7 cellular contexts compared by ENCODE assay signal in genomic region chr6:7541175-7542064, GRCh38. TPM values are rescaled to one million over a fixed set of nuclear protein-coding genes. Genes with fewer than 3 reads are reported as not detected.
DNase-seq lines count a peak whose midpoint lies in the region; TF ChIP-seq lines count a peak whose summit lies in the region.

A gene with protein sequence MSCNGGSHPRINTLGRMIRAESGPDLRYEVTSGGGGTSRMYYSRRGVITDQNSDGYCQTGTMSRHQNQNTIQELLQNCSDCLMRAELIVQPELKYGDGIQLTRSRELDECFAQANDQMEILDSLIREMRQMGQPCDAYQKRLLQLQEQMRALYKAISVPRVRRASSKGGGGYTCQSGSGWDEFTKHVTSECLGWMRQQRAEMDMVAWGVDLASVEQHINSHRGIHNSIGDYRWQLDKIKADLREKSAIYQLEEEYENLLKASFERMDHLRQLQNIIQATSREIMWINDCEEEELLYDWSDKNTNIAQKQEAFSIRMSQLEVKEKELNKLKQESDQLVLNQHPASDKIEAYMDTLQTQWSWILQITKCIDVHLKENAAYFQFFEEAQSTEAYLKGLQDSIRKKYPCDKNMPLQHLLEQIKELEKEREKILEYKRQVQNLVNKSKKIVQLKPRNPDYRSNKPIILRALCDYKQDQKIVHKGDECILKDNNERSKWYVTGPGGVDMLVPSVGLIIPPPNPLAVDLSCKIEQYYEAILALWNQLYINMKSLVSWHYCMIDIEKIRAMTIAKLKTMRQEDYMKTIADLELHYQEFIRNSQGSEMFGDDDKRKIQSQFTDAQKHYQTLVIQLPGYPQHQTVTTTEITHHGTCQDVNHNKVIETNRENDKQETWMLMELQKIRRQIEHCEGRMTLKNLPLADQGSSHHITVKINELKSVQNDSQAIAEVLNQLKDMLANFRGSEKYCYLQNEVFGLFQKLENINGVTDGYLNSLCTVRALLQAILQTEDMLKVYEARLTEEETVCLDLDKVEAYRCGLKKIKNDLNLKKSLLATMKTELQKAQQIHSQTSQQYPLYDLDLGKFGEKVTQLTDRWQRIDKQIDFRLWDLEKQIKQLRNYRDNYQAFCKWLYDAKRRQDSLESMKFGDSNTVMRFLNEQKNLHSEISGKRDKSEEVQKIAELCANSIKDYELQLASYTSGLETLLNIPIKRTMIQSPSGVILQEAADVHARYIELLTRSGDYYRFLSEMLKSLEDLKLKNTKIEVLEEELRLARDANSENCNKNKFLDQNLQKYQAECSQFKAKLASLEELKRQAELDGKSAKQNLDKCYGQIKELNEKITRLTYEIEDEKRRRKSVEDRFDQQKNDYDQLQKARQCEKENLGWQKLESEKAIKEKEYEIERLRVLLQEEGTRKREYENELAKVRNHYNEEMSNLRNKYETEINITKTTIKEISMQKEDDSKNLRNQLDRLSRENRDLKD (N-terminal part only) (plus strand): TSS chr6:7541671. CDS start chr6:7541916, 245 bp downstream.

- no peaks in the 10 kb centered on the region for H3K27me3 ChIP-seq in trophoblast cell (ENCODE audit: insufficient read depth, low read length)

- peak within 1 kb of the TSS; percentile 49 for H2BK120ac ChIP-seq in trophoblast cell (ENCODE audit: insufficient read depth, low read length, poor library complexity)

- peaks cover 10 to 13% of the 10 kb centered on the region in 2 experiments for H3K4me1 ChIP-seq in trophoblast cell (ENCODE audit: control insufficient read depth in 1 of 2, insufficient read depth in 2 of 2, low read length in 2 of 2)

- peaks cover 23% of the 10 kb centered on the region for H3K79me1 ChIP-seq in trophoblast cell (ENCODE audit: low read length)

- peaks cover 29% of the 10 kb centered on the region for H3K79me2 ChIP-seq in trophoblast cell (ENCODE audit: control insufficient read depth, insufficient read depth, low read length, poor library complexity)

- peak within 1 kb of the TSS; percentile 73 for H4K8ac ChIP-seq in trophoblast cell (ENCODE audit: low read depth, low read length)

- DNase-seq in GM13976 (ENCODE audit: low spot score) (peak; percentile 59), NCI-H1694 (lab: John Stamatoyannopoulos, UW) (peak; percentile 66), cardiac septum (ENCODE audit: low spot score) (peak; percentile 84), trophoblast cell (peak; percentile 75 to 83), putamen (ENCODE audit: low spot score) (no peak)
- DNase-seq in activated naive CD4-positive, alpha-beta T cell treated with anti-CD3 and anti-CD28 coated beads for 36 hours, result peak; percentile 38
- DNase-seq in effector CD4-positive, alpha-beta T cell, result no peak

- H2AFZ ChIP-seq in trophoblast cell (ENCODE audit: insufficient read depth, low read length, poor library complexity), result peak within 1 kb of the TSS; percentile 33

- no peaks in the 10 kb centered on the region for H3K9me3 Mint-ChIP-seq in activated naive CD4-positive, alpha-beta T cell treated with anti-CD3 and anti-CD28 coated beads for 36 hours

- H3K27ac ChIP-seq in trophoblast cell (ENCODE audit: low read depth, low read length), result peak within 1 kb of the TSS; percentile 96

- peak within 1 kb of the TSS; percentile 76 for H4K91ac ChIP-seq in trophoblast cell (ENCODE audit: low read depth, low read length)

- peak within 1 kb of the TSS; percentile 60 for H3K4me2 ChIP-seq in trophoblast cell (ENCODE audit: low read length)

- H3K9ac ChIP-seq in trophoblast cell (ENCODE audit: low read length), result peak within 1 kb of the TSS; percentile 95

- peak within 1 kb of the TSS; percentile 41 for H3K4ac ChIP-seq in trophoblast cell (ENCODE audit: low read depth, low read length)

- H3K4me1 Mint-ChIP-seq in activated naive CD4-positive, alpha-beta T cell treated with anti-CD3 and anti-CD28 coated beads for 36 hours (ENCODE audit: low read depth), result peaks cover 6% of the 10 kb centered on the region

- peak within 1 kb of the TSS; percentile 77 for H3K4me3 Mint-ChIP-seq in activated naive CD4-positive, alpha-beta T cell treated with anti-CD3 and anti-CD28 coated beads for 36 hours

- peak within 1 kb of the TSS; percentile 83 for H4K12ac ChIP-seq in trophoblast cell (ENCODE audit: low read depth, low read length)

- peak within 1 kb of the TSS; percentile 93 for H3K4me3 ChIP-seq in trophoblast cell (ENCODE audit: low read depth, low read length)

- H3K23ac ChIP-seq in trophoblast cell (ENCODE audit: low read length), result no peak within 1 kb of the TSS

- no peaks in the 10 kb centered on the region for H3K9me3 ChIP-seq in trophoblast cell (ENCODE audit: insufficient read depth, low read depth, low read length)

- H2BK5ac ChIP-seq in trophoblast cell (ENCODE audit: low read depth, low read length, poor library complexity), result peak within 1 kb of the TSS; percentile 64

- peak within 1 kb of the TSS; percentile 70 for H2BK12ac ChIP-seq in trophoblast cell (ENCODE audit: low read length)

- no peaks in the 10 kb centered on the region for H3K36me3 ChIP-seq in trophoblast cell (ENCODE audit: control insufficient read depth in 1 of 2, insufficient read depth in 2 of 2, low read length in 2 of 2)

- CTCF ChIA-PET in activated naive CD4-positive, alpha-beta T cell treated with anti-CD3 and anti-CD28 coated beads for 36 hours (lab: Charles Lee), result interaction anchor here (0.7 kb wide), 1 partner anchor 623 kb away, joined by 4 read pairs; no protein-coding TSS in a partner anchor

- H3K36me3 Mint-ChIP-seq in activated naive CD4-positive, alpha-beta T cell treated with anti-CD3 and anti-CD28 coated beads for 36 hours (ENCODE audit: low read depth), result no peaks in the 10 kb centered on the region

- no CpG with 5 or more reads among the region's 105 CpGs for WGBS in trophoblast cell (ENCODE audit: extremely low coverage, insufficient coverage, insufficient read length)

- no peak for TF ChIP-seq CTCF in GM13976 (IDR thresholded peaks at IDR 0.05; ENCODE audit: borderline replicate concordance, control extremely low read depth, extremely low read depth, insufficient read depth, missing control alignments)

- peak within 1 kb of the TSS; percentile 90 for H2AK5ac ChIP-seq in trophoblast cell (ENCODE audit: low read length)

- in situ Hi-C loops in GM13976 (cut with MboI; ENCODE audit: low sequenced_read_pairs, unreplicated experiment), result no loop called here

- H3K27ac Mint-ChIP-seq in activated naive CD4-positive, alpha-beta T cell treated with anti-CD3 and anti-CD28 coated beads for 36 hours, result no peak within 1 kb of the TSS

- peak within 1 kb of the TSS; percentile 91 for H3K14ac ChIP-seq in trophoblast cell (ENCODE audit: low read length)

- H3K27me3 Mint-ChIP-seq in activated naive CD4-positive, alpha-beta T cell treated with anti-CD3 and anti-CD28 coated beads for 36 hours (ENCODE audit: low read depth), result peaks cover 65% of the 10 kb centered on the region

- intact Hi-C loops in activated naive CD4-positive, alpha-beta T cell treated with anti-CD3 and anti-CD28 coated beads for 36 hours (cut with micrococcal nuclease), result loop anchor here (2.0 kb wide), 1 partner anchor 49 kb away; the partner anchor contains the start of gene SNRNP48
- intact Hi-C loops in cardiac septum (cut with DNase I), result loop anchor here (5.0 to 10.0 kb wide), 2 partner anchors 74 to 117 kb away; no protein-coding TSS in a partner anchor

- H3K18ac ChIP-seq in trophoblast cell (ENCODE audit: low read length), result peak within 1 kb of the TSS; percentile 97

RNA-seq across cellular contexts. Expression of the gene that starts here (rescaled TPM):
- under 1 TPM in 1 of 2 experiments, not detected in 1; 0.22 TPM for total RNA-seq in activated naive CD4-positive, alpha-beta T cell treated with anti-CD3 and anti-CD28 coated beads for 36 hours
- 241 TPM for total RNA-seq in cardiac septum
- polyA plus RNA-seq in trophoblast cell (2013), result 170 and 176 TPM in 2 replicates

Comparison
In these comparisons a context has a peak if more than half of its experiments do, and no peak if none do; other contexts are left out.
1. RNA of the gene that starts here (total RNA-seq): 241 TPM in cardiac septum (single experiment); 0.22 TPM in activated naive CD4-positive, alpha-beta T cell treated with anti-CD3 and anti-CD28 coated beads for 36 hours; every median in the first group is over 100 times any median in the second.
2. Peak in DNase-seq in activated naive CD4-positive, alpha-beta T cell treated with anti-CD3 and anti-CD28 coated beads for 36 hours; RNA of the gene not detected or under 1 TPM.
3. DNase-seq: peak in GM13976 (single experiment), NCI-H1694 (single experiment), cardiac septum (single experiment) and trophoblast cell (2 of 2); none in putamen (single experiment) and effector CD4-positive, alpha-beta T cell (single experiment).